Comparison of ENCODE assay signal across 8 cellular contexts in the genomic region with DNA sequence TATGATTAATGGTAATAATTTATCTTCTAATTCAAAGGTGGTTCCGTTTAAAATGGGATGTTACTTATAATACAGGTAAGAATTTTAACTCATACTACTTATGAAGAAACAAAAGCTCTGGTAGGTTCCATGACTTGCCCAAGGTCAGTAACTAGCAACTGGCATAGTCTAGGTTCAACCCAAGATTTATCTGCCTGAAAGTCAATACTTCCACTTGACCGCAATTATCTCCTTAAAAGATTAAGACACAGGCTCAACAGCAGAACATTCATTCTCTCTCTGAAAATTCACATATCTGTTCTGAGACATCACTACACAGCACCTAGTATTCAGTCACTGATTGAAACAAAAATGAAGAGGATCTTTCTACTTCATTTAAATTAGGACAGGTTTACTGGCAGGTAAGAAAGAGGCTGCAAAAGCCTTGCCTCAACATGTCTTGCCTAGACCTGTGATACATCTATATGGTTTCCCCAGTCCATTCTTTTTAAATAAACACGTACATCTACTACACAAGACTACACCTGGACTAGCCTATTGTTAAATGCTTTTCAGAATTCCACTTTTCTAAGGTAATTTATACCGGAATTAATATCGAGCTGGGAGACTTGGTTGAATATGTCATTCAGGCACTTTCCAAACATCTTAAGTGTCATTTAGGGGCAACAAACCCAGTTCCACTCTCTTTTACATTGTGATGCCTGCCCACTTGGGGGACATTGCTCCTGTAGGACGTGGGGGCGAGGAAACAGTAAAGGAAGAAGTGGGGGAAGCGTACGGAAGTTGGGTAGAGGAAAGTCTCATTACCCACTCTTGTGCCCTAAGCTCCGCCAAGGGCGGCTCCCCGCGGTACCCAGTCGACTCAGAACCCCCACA. TPM values are rescaled to one million over a fixed set of nuclear protein-coding genes. Genes with fewer than 3 reads are reported as not detected.
A peak's percentile ranks its signal among the peaks of the same experiment; 100 is the strongest.
DNase-seq lines count a peak whose midpoint lies in the region; ATAC-seq, FAIRE-seq and TF ChIP-seq lines count a peak whose summit lies in the region.

No MANE protein-coding gene starts in this region.

- no peak for TF ChIP-seq EP300 in A549 (IDR thresholded peaks at IDR 0.05)

- no peaks in the 10 kb centered on the region for H3K27me3 ChIP-seq in Peyer's patch
- no peaks in the 10 kb centered on the region for H3K27me3 ChIP-seq in muscle layer of duodenum (ENCODE audit: low read depth, low read length)

- peaks cover 13% of the 10 kb centered on the region for H3K4me1 ChIP-seq in A549
- H3K4me1 ChIP-seq in Peyer's patch = peaks cover 0 to 5% (median 0%) of the 10 kb centered on the region in 4 donors
- peaks cover 10 to 14% of the 10 kb centered on the region in 2 donors for H3K4me1 ChIP-seq in muscle layer of duodenum (ENCODE audit: control insufficient read depth in 1 of 2, insufficient read depth in 2 of 2, low read length in 2 of 2)

- H3K27ac ChIP-seq in A549 (peak overlapping the region; percentile 90 to 94), Peyer's patch (peak overlapping the region; percentile 68 to 79 (median 74)), coronary artery (peak overlapping the region; percentile 32 to 87), muscle layer of duodenum (ENCODE audit: low read length) (peak overlapping the region; percentile 56)

- peak overlapping the region; percentile 89 for H3K4me2 ChIP-seq in A549

- TF ChIP-seq POLR2A in A549 (IDR thresholded peaks at IDR 0.05; ENCODE audit: low read length) (no peak), Peyer's patch (IDR thresholded peaks at IDR 0.05) (no peak), GM12891 (IDR thresholded peaks at IDR 0.05; ENCODE audit: low read depth, low read length) (no peak)

- no peak for DNase-seq in A549 (ENCODE audit: low read depth in 1 of 2, low spot score in 1 of 2)
- peak in 1 of 3 donors; percentile 24 for DNase-seq in Peyer's patch
- no peak for DNase-seq in coronary artery (ENCODE audit: low spot score)
- DNase-seq in GM12891 (ENCODE audit: insufficient read length, low spot score) = no peak

- H3K9me3 ChIP-seq in A549 (no peaks in the 10 kb centered on the region), Peyer's patch (no peaks in the 10 kb centered on the region), muscle layer of duodenum (ENCODE audit: control insufficient read depth in 1 of 2, low read length in 2 of 2) (no peaks in the 10 kb centered on the region)

- WGBS in A549 (ENCODE audit: missing lambda C conversion rate) = 15% methylated on average over 14 of the region's 14 CpGs

- no peak for TF ChIP-seq CTCF in A549 (IDR thresholded peaks at IDR 0.05)
- no peak for TF ChIP-seq CTCF in Peyer's patch (IDR thresholded peaks at IDR 0.05)
- no peak for TF ChIP-seq CTCF in coronary artery (IDR thresholded peaks at IDR 0.05)

- H3K36me3 ChIP-seq in Peyer's patch = no peaks in the 10 kb centered on the region
- no peaks in the 10 kb centered on the region for H3K36me3 ChIP-seq in muscle layer of duodenum (ENCODE audit: control insufficient read depth in 1 of 2, insufficient read depth in 2 of 2, low read length in 2 of 2)

- ATAC-seq in A549 = no peak; a peak in 1 of 6 replicates
- peak; percentile 7 for ATAC-seq in GM21381 (IDR thresholded peaks at IDR 0.05; ENCODE audit: unreplicated experiment)
- ATAC-seq in HG02610 (IDR thresholded peaks at IDR 0.05; ENCODE audit: unreplicated experiment) = no peak
- no peak for ATAC-seq in HG03135 (IDR thresholded peaks at IDR 0.05; ENCODE audit: unreplicated experiment)

- TF ChIP-seq RAD21 in A549 (conservative IDR thresholded peaks at IDR 0.05 in 1 of 2, IDR thresholded peaks at IDR 0.05 in 1 of 2) = no peak

- H3K4me3 ChIP-seq in A549 = peak overlapping the region; percentile 82
- H3K4me3 ChIP-seq in Peyer's patch = peak overlapping the region; percentile 77 to 93 (median 82)
- H3K4me3 ChIP-seq in coronary artery = peak overlapping the region; percentile 96
- peak overlapping the region; percentile 68 to 94 for H3K4me3 ChIP-seq in muscle layer of duodenum (ENCODE audit: low read depth in 1 of 2, low read length in 2 of 2)

- FAIRE-seq in A549 (lab: Jason Lieb, UNC) (no peak), GM12891 (lab: Jason Lieb, UNC) (no peak)

- POLR2A ChIA-PET in A549 (lab: Yijun Ruan, JAX) = interaction anchor here (0.6 to 1.5 kb wide), 3 partner anchors 96 to 111 kb away, joined by 3 to 5 read pairs (median 3); no protein-coding TSS in a partner anchor

- CTCF ChIA-PET in A549 (lab: Yijun Ruan, JAX) = interaction anchor here (0.6 to 2.7 kb wide), 8 partner anchors 10 to 326 kb away, joined by 3 to 11 read pairs (median 6); a partner anchor contains a TSS

TF ChIP-seq in A549, 52 proteins besides CTCF, POLR2A, EP300 and RAD21:
- TF ChIP-seq GATA3 (IDR thresholded peaks at IDR 0.05; ENCODE audit: borderline replicate concordance) (no peak), EHMT2 (IDR thresholded peaks at IDR 0.05; ENCODE audit: low read depth) (no peak), CBX2 (IDR thresholded peaks at IDR 0.05; ENCODE audit: borderline replicate concordance, low read depth) (no peak), NPAS2 (CRISPR knock-in tag; IDR thresholded peaks at IDR 0.05; ENCODE audit: borderline replicate concordance) (no peak)
TF ChIP-seq in A549: peak in this region for 0.

TF ChIP-seq in GM12891, 5 proteins besides CTCF, POLR2A, EP300 and RAD21:
- no peak for TF ChIP-seq TAF1 (IDR thresholded peaks at IDR 0.05; ENCODE audit: low read depth, low read length)
- TF ChIP-seq PAX5 (IDR thresholded peaks at IDR 0.05; ENCODE audit: insufficient read depth, low read length, severe bottlenecking) = no peak
- no peak for TF ChIP-seq POU2F2 (IDR thresholded peaks at IDR 0.05; ENCODE audit: low read depth, low read length)
- no peak for TF ChIP-seq POLR2AphosphoS5 (IDR thresholded peaks at IDR 0.05; ENCODE audit: low read depth, low read length)
- TF ChIP-seq SPI1 (IDR thresholded peaks at IDR 0.05; ENCODE audit: low read depth, low read length) = no peak

RNA-seq across cellular contexts. Expression of a gene that starts 1.1 kb away (rescaled TPM):
- polyA plus RNA-seq in A549 (2011; rRNA removed) = 31.8 and 36.3 TPM in 2 replicates
- 5.2 and 6.9 TPM in 2 replicates for polyA plus RNA-seq in A549 (2012; cell fraction: cytosol; rRNA removed)
- polyA plus RNA-seq in A549 (2012; cell fraction: nucleus; rRNA removed) = 4.8 and 6.0 TPM in 2 replicates
- polyA plus RNA-seq in A549 (2017; fragmentation: RNase III; extraction: RNeasy Plus Mini Kit Qiagen cat#74134 plus additional on column Dnase treatment) = 10.4 to 12.5 TPM (median 11.0 TPM) in 3 replicates
- polyA minus RNA-seq in A549 (2011; rRNA and poly(A)+ RNA removed) = 48.8 and 50.5 TPM in 2 replicates
- total RNA-seq in Peyer's patch = 10 to 100 TPM; 12.3 to 36.5 (median 24.2) TPM
- polyA plus RNA-seq in GM12891 (2012; ENCODE audit: low read depth, missing spikeins) = 8.1 TPM

RNA-seq across cellular contexts. Expression of a gene that starts 26.3 kb away (rescaled TPM):
- 452 and 457 TPM in 2 replicates for polyA plus RNA-seq in A549 (2011; rRNA removed)
- 181 and 206 TPM in 2 replicates for polyA plus RNA-seq in A549 (2012; cell fraction: cytosol; rRNA removed)
- polyA plus RNA-seq in A549 (2012; cell fraction: nucleus; rRNA removed) = 37.2 and 65.0 TPM in 2 replicates
- polyA plus RNA-seq in A549 (2017; fragmentation: RNase III; extraction: RNeasy Plus Mini Kit Qiagen cat#74134 plus additional on column Dnase treatment) = 204 to 221 TPM (median 218 TPM) in 3 replicates
- polyA minus RNA-seq in A549 (2011; rRNA and poly(A)+ RNA removed) = 24.9 and 70.3 TPM in 2 replicates
- total RNA-seq in Peyer's patch = 1 to 10 TPM; 1.4 to 7.4 (median 4.5) TPM
- 132 TPM for polyA plus RNA-seq in GM12891 (2012; ENCODE audit: low read depth, missing spikeins)

RNA-seq across cellular contexts. Expression of a gene that starts 32.7 kb away (rescaled TPM):
- 30.0 and 34.9 TPM in 2 replicates for polyA plus RNA-seq in A549 (2011; rRNA removed)
- polyA plus RNA-seq in A549 (2012; cell fraction: cytosol; rRNA removed) = 10.8 and 11.0 TPM in 2 replicates
- polyA plus RNA-seq in A549 (2012; cell fraction: nucleus; rRNA removed) = 5.6 and 8.9 TPM in 2 replicates
- 24.8 to 31.0 TPM (median 27.7 TPM) in 3 replicates for polyA plus RNA-seq in A549 (2017; fragmentation: RNase III; extraction: RNeasy Plus Mini Kit Qiagen cat#74134 plus additional on column Dnase treatment)
- polyA minus RNA-seq in A549 (2011; rRNA and poly(A)+ RNA removed) = 16.3 and 19.0 TPM in 2 replicates
- total RNA-seq in Peyer's patch = 10 to 100 TPM; 18.9 to 61.9 (median 19.9) TPM
- 17.8 TPM for polyA plus RNA-seq in GM12891 (2012; ENCODE audit: low read depth, missing spikeins)
